In genomic region chr11:112593440-112593839, GRCh38 we compare ENCODE assay signal across 18 cellular contexts.
DNase-seq lines count a peak whose midpoint lies in the region; ATAC-seq and TF ChIP-seq lines count a peak whose summit lies in the region.
"Had no signal": no experiment of that assay in that cellular context is flagged by ENCODE, and none has a peak within 500 bp of the region (broad histone marks: within the 10 kb centered on the region; RNA-seq: fewer than 3 reads in every experiment).

No MANE protein-coding gene starts in this region.

- intact Hi-C loops in Panc1 (cut with micrococcal nuclease; ENCODE audit: unreplicated experiment): no loop called here

- H3K27me3 ChIP-seq in Panc1 (ENCODE audit: control insufficient read depth, insufficient read depth, low read length): peaks cover 2% of the 10 kb centered on the region; the same call in 1 of the 2 replicates
- H3K27me3 ChIP-seq: BLaER1, MG63 had no signal

- ATAC-seq in GM18502 (IDR thresholded peaks at IDR 0.05; ENCODE audit: poor library complexity, unreplicated experiment) (peak; percentile 49), HG02798 (IDR thresholded peaks at IDR 0.05; ENCODE audit: poor library complexity, unreplicated experiment) (peak; percentile 45), Panc1 (no peak), GM21619 (IDR thresholded peaks at IDR 0.05; ENCODE audit: unreplicated experiment) (no peak)
- ATAC-seq: HepG2 had no signal

- H3K4me1 ChIP-seq in Panc1 (ENCODE audit: control insufficient read depth, insufficient read depth, low read length): no peaks in the 10 kb centered on the region
- H3K4me1 ChIP-seq: BLaER1, Caco-2 had no signal

- H3K36me3 ChIP-seq in Panc1 (ENCODE audit: control insufficient read depth, insufficient read depth, low read length): no peaks in the 10 kb centered on the region
- H3K36me3 ChIP-seq: BLaER1, MG63 had no signal

- in situ Hi-C loops in Panc1 (cut with HindIII; ENCODE audit: low pct_unique_long_range_greater_than_20kb, low sequenced_read_pairs): no loop called here

- POLR2A ChIA-PET in Panc1 (lab: Charles Lee): no interaction called here

- no TSS peak for BruUV-seq in Panc1 (replicated peaks; lab: Mats Ljungman, UMichigan)

- H3K9me3 ChIP-seq in Panc1 (ENCODE audit: control insufficient read depth, insufficient read depth, low read depth, low read length): no peaks in the 10 kb centered on the region
- H3K9me3 ChIP-seq: BLaER1, Caco-2, MG63 had no signal

- CTCF ChIA-PET in Panc1 (lab: Charles Lee): no interaction called here

- no peak overlapping the region for H3K27ac ChIP-seq in Panc1 (ENCODE audit: low read length)
- H3K27ac ChIP-seq: BLaER1, KMS-11 had no signal

- H3K4me3 ChIP-seq in GM12865 (ENCODE audit: low read depth, low read length) (no peak overlapping the region), Panc1 (ENCODE audit: low read depth in 2 of 2, low read length in 2 of 2) (no peak overlapping the region)
- H3K4me3 ChIP-seq: BLaER1, MG63 had no signal

- no peak for TF ChIP-seq CTCF in GM12865 (IDR thresholded peaks at IDR 0.05; ENCODE audit: insufficient read depth, low read depth, low read length, missing control alignments)
- TF ChIP-seq CTCF in Panc1 (IDR thresholded peaks at IDR 0.05): peak; percentile 7; the same call in 1 of the 2 replicates

- DNase-seq in GM12865 (ENCODE audit: low read depth) (peak; percentile 41), Panc1 (ENCODE audit: low read depth, low spot score) (no peak), GM19238 (ENCODE audit: insufficient read length, low spot score) (no peak), LoVo (ENCODE audit: low spot score) (no peak)
- DNase-seq: 8988T; AML-193; Caco-2; CD8-positive, alpha-beta memory T cell; GF-D8; GOT3; H9; MG63 had no signal

Comparison
In these comparisons a context has a peak if more than half of its experiments do, and no peak if none do; other contexts are left out.
1. ATAC-seq: peak in GM18502 (single experiment) and HG02798 (single experiment); none in Panc1 (single experiment) and GM21619 (single experiment).